ENCODE assay signal across 9 cellular contexts in the genomic region with DNA sequence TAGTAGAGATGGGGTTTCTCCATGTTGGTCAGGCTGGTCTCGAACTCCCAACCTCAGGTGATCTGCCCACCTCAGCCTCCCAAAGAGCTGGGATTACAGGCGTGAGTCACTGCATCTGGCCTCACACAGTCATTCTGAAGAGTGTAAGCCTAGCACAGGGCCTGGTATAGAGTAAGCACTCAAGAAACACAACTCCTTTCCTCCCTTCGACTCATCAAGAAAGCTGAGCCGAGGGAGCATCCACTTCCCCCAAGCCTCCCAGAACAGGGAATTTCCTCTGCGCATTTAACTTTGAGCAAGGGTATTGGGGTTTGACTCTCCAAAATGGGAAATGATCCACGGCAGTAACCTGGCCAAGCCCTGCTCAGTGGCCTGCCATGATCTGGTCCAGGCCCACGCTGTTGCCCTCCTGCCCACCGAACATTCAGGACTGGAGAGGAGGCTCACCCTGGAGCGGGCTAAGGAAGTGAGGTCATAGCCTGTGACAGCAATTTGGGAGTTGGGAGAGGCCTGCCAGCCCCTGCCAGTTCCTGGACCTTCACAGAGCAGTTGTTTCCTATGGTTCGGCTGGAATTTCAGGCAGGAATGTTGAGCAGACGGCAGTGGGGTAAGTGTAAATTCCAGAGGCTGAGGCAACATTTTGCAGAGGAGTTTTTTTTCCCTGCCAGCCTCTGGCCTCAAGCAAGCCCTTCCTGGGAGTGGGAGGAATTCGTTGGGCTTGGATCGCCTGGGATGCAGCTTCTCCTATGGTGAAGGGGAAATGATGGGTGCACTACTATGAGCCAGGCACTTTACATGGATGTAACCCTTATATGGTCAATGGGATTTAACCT. TPM values are rescaled to one million over a fixed set of nuclear protein-coding genes. Genes with fewer than 3 reads are reported as not detected.
DNase-seq lines count a peak whose midpoint lies in the region; ATAC-seq and TF ChIP-seq lines count a peak whose summit lies in the region.
"Had no signal": no experiment of that assay in that cellular context is flagged by ENCODE, and none has a peak within 500 bp of the region (broad histone marks: within the 10 kb centered on the region; RNA-seq: fewer than 3 reads in every experiment).

No MANE protein-coding gene starts in this region.

- BruUV-seq in mammary epithelial cell (replicated peaks; lab: Mats Ljungman, UMichigan) = no TSS peak

- no peaks in the 10 kb centered on the region for H3K27me3 ChIP-seq in HUES64 (ENCODE audit: insufficient read depth, low read length)
- H3K27me3 ChIP-seq in mammary epithelial cell (ENCODE audit: insufficient read depth, low read length) = no peaks in the 10 kb centered on the region
- no peaks in the 10 kb centered on the region for H3K27me3 ChIP-seq in upper lobe of right lung

- H3K27ac ChIP-seq in HUES64 (ENCODE audit: low read depth, low read length) (peak overlapping the region; percentile 92), mammary epithelial cell (ENCODE audit: insufficient read depth, low read depth, low read length) (peak overlapping the region; percentile 87), upper lobe of right lung (peak overlapping the region; percentile 48)
- H3K27ac ChIP-seq: VCaP had no signal

- H2AFZ ChIP-seq in mammary epithelial cell (ENCODE audit: low read depth, low read length) = peak overlapping the region; percentile 78

- H3K9ac ChIP-seq in HUES64 (ENCODE audit: low read depth, low read length) (0 out of 2 replicates have a peak overlapping the region, but pooled peaks have one; percentile 23), mammary epithelial cell (ENCODE audit: insufficient read depth, low read length) (peak overlapping the region; percentile 4)

- in situ Hi-C loops in mammary epithelial cell (cut with MboI; ENCODE audit: low sequenced_read_pairs in 2 of 2) = no loop called here

- intact Hi-C loops in mammary epithelial cell (cut with micrococcal nuclease) (loop anchor here (10.0 kb wide), 1 partner anchor 491 kb away; no protein-coding TSS in a partner anchor), upper lobe of right lung (cut with DNase I) (no loop called here)

- ATAC-seq in upper lobe of right lung (peak; percentile 64), GM21786 (IDR thresholded peaks at IDR 0.05; ENCODE audit: unreplicated experiment) (no peak), HG03442 (IDR thresholded peaks at IDR 0.05; ENCODE audit: unreplicated experiment) (no peak)

- no peaks in the 10 kb centered on the region for H3K79me2 ChIP-seq in mammary epithelial cell (ENCODE audit: insufficient read depth, low read length)

- peaks cover 22% of the 10 kb centered on the region for H3K4me1 ChIP-seq in HUES64 (ENCODE audit: insufficient read depth, low read length)
- H3K4me1 ChIP-seq in mammary epithelial cell (ENCODE audit: insufficient read depth, low read length) = peaks cover 40% of the 10 kb centered on the region
- H3K4me1 ChIP-seq in upper lobe of right lung = peaks cover 27% of the 10 kb centered on the region

- H3K4me2 ChIP-seq in mammary epithelial cell (ENCODE audit: insufficient read depth, low read depth, low read length) = peak overlapping the region; percentile 14

- H3K36me3 ChIP-seq in HUES64 (ENCODE audit: insufficient read depth, low read length) (no peaks in the 10 kb centered on the region), mammary epithelial cell (ENCODE audit: insufficient read depth, low read length) (no peaks in the 10 kb centered on the region), upper lobe of right lung (no peaks in the 10 kb centered on the region)

- TF ChIP-seq CTCF in mammary epithelial cell (conservative IDR thresholded peaks at IDR 0.05 in 1 of 2, IDR thresholded peaks at IDR 0.05 in 1 of 2; ENCODE audit: extremely low read depth in 1 of 2, insufficient read depth in 1 of 2, low read depth in 1 of 2, low read length in 2 of 2) (no peak), upper lobe of right lung (IDR thresholded peaks at IDR 0.05) (no peak)

- no peaks in the 10 kb centered on the region for H3K9me3 ChIP-seq in HUES64 (ENCODE audit: insufficient read depth, low read depth, low read length)
- no peaks in the 10 kb centered on the region for H3K9me3 ChIP-seq in mammary epithelial cell (replicated peaks; ENCODE audit: insufficient read depth, low read length)
- H3K9me3 ChIP-seq in upper lobe of right lung = no peaks in the 10 kb centered on the region

- no peak overlapping the region for H3K4me3 ChIP-seq in HUES64 (ENCODE audit: low read length)
- H3K4me3 ChIP-seq in mammary epithelial cell (replicated peaks in 1 of 3; ENCODE audit: insufficient read depth in 1 of 3, low read depth in 2 of 3, low read length in 3 of 3) = no peak overlapping the region
- H3K4me3 ChIP-seq in upper lobe of right lung = no peak overlapping the region

- peak; percentile 81 for DNase-seq in mammary epithelial cell
- peak; percentile 85 for DNase-seq in kidney glomerular epithelial cell (lab: John Stamatoyannopoulos, UW)
- no peak for DNase-seq in upper lobe of right lung
- no peak for DNase-seq in NCI-H2227 treated with DMSO at 0.1 percent for 48 hours (lab: John Stamatoyannopoulos, UW)
- DNase-seq: NCI-H2171 treated with DMSO at 0.1 percent for 48 hours had no signal

- dilution Hi-C loops in mammary epithelial cell (cut with HindIII; ENCODE audit: low sequenced_read_pairs) = no loop called here

- CTCF ChIA-PET in mammary epithelial cell (lab: Charles Lee; ENCODE audit: low non-redundant PET) = no interaction called here

- WGBS in HUES64 = 55% methylated on average over 13 of the region's 13 CpGs
- 21% methylated on average over 13 of the region's 13 CpGs for WGBS in mammary epithelial cell (ENCODE audit: low coverage, missing lambda C conversion rate)

- no peaks in the 10 kb centered on the region for H4K20me1 ChIP-seq in mammary epithelial cell (ENCODE audit: insufficient read depth, low read length)

RNA-seq across cellular contexts. Expression of a gene that starts 21.2 kb away (rescaled TPM):
- 10.1 TPM for polyA plus RNA-seq in HUES64 (2013, experiment 1 of 2)
- 14.0 TPM for polyA plus RNA-seq in HUES64 (2013, experiment 2 of 2)
- total RNA-seq in mammary epithelial cell = 10 to 100 TPM in 1 of 2 donors, 1 to 10 TPM in 1; 8.7 to 41.0 TPM
- 29.2 TPM for polyA plus RNA-seq in mammary epithelial cell
- polyA minus RNA-seq in mammary epithelial cell = 60.6 TPM
- total RNA-seq in upper lobe of right lung = 31.6 TPM

Comparison
In these comparisons a context has a peak if more than half of its experiments do, and no peak if none do; other contexts are left out.
1. DNase-seq: peak in mammary epithelial cell (single experiment) and kidney glomerular epithelial cell (single experiment); none in upper lobe of right lung (single experiment) and NCI-H2227 treated with DMSO at 0.1 percent for 48 hours (single experiment).
2. Peak in every context shown above with its lines, with median percentiles within 50 percentile points of each other: H3K27ac ChIP-seq.